Comparison of ENCODE assay signal across 15 cellular contexts in the genomic region with DNA sequence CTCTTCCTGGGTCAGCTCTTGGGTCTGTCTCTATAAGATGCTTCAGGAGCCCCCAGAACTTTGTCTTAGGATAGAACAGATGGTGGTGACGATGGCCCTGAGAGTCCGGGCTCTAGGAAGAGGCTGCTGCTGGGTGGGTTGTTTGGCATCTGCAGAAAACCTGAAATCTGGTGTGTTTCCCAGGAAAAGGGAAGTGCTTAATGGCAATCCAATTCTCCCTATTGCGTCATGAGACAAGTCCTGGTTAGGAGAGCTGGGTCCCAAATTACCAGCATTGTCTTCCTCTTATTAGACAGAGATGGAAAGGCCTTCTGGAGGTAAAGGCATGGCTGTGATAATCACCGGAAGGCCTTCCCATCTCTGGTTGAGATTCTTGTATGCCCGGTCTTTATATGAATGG.
"Had no signal": no experiment of that assay in that cellular context is flagged by ENCODE, and none has a peak within 500 bp of the region (broad histone marks: within the 10 kb centered on the region; RNA-seq: fewer than 3 reads in every experiment).

No MANE protein-coding gene starts in this region.

- H3K27me3 ChIP-seq: heart left ventricle, ovary, SJCRH30 had no signal

- H3K27ac Mint-ChIP-seq: mesothelial cell of epicardium had no signal

- H3K4me1 ChIP-seq: lower lobe of right lung, SJCRH30 had no signal

- ATAC-seq: heart left ventricle, left colon, lower lobe of right lung had no signal

- H3K27me3 Mint-ChIP-seq: effector memory CD8-positive, alpha-beta T cell had no signal

- H3K27ac ChIP-seq: lower lobe of right lung, ovary, SJCRH30, thoracic aorta had no signal

- H3K4me3 Mint-ChIP-seq: mesothelial cell of epicardium had no signal

- H3K4me3 ChIP-seq: heart left ventricle, lower lobe of right lung, ovary, SJCRH30, thoracic aorta had no signal

- FAIRE-seq: astrocyte, bronchial epithelial cell, frontal cortex, islet of Langerhans had no signal

- H3K36me3 ChIP-seq: heart left ventricle, lower lobe of right lung, ovary, SJCRH30, thoracic aorta had no signal

- DNase-seq: activated gamma-delta T cell; dermis blood vessel endothelial cell; effector memory CD8-positive, alpha-beta T cell; heart left ventricle; left colon; lower lobe of right lung; ovary; SJCRH30; T1000 had no signal

- H3K9me3 Mint-ChIP-seq: effector memory CD8-positive, alpha-beta T cell; mesothelial cell of epicardium had no signal

- H3K36me3 Mint-ChIP-seq: mesothelial cell of epicardium had no signal

- H3K9me3 ChIP-seq: heart left ventricle, lower lobe of right lung, ovary, SJCRH30, thoracic aorta had no signal
